16 cellular contexts compared by ENCODE assay signal in genomic region chr21:31798842-31799691, GRCh38.
DNase-seq lines count a peak whose midpoint lies in the region; ATAC-seq and TF ChIP-seq lines count a peak whose summit lies in the region.
"Had no signal": no experiment of that assay in that cellular context is flagged by ENCODE, and none has a peak within 500 bp of the region (broad histone marks: within the 10 kb centered on the region; RNA-seq: fewer than 3 reads in every experiment).

No MANE protein-coding gene starts in this region.

- H3K4me1 Mint-ChIP-seq in brain = peaks cover 39% of the 10 kb centered on the region
- peaks cover 47% of the 10 kb centered on the region for H3K4me1 Mint-ChIP-seq in type B pancreatic cell (ENCODE audit: unreplicated experiment)

- DNase-seq in NCI-H748 (lab: John Stamatoyannopoulos, UW; ENCODE audit: unreplicated experiment) = peak; percentile 27
- DNase-seq in NCI-H748 treated with DMSO at 0.1 percent for 48 hours (lab: John Stamatoyannopoulos, UW) = no peak
- DNase-seq in left lobe of liver (ENCODE audit: low spot score) = peak; percentile 7
- DNase-seq in type B pancreatic cell (ENCODE audit: extremely low spot score, unreplicated experiment) = no peak
- no peak for DNase-seq in G401 (ENCODE audit: low spot score)
- DNase-seq in WERI-Rb-1 = no peak
- DNase-seq in activated CD4-positive, alpha-beta T cell treated with anti-CD3 and anti-CD28 coated beads for 1 hour = no peak
- DNase-seq: COR-L47; HCEC 1CT; KBM-7; left cardiac atrium; SHP77; stimulated activated naive B cell treated with anti-CD40 and anti-IgM and Interleukin-4, amounts not matched to agents 10 μg/mL and 1 μg/mL and 100 μg/mL, for 72 hours had no signal

- in situ Hi-C loops in G401 (cut with HindIII; ENCODE audit: low sequenced_read_pairs) = no loop called here

- no peaks in the 10 kb centered on the region for H3K36me3 Mint-ChIP-seq in brain
- no peaks in the 10 kb centered on the region for H3K36me3 Mint-ChIP-seq in type B pancreatic cell
- H3K36me3 Mint-ChIP-seq: stimulated activated naive B cell treated with anti-CD40 and anti-IgM and Interleukin-4, amounts not matched to agents 10 μg/mL and 1 μg/mL and 100 μg/mL, for 72 hours had no signal

- H3K4me3 Mint-ChIP-seq in brain = peak overlapping the region in 1 of 5 experiments; percentile 15
- H3K4me3 Mint-ChIP-seq in type B pancreatic cell = peak overlapping the region; percentile 8
- H3K4me3 Mint-ChIP-seq: dendritic cell treated with granulocyte-macrophage colony-stimulating factor and Interleukin-4, amounts not matched to agents 40 ng/mL and 50 ng/mL, for 4 days; stimulated activated naive B cell treated with anti-CD40 and anti-IgM and Interleukin-4, amounts not matched to agents 10 μg/mL and 1 μg/mL and 100 μg/mL, for 72 hours; T-helper 1 cell treated with Interleukin-12 subunit alpha and Interleukin-12 subunit beta and Interleukin-4 antibody, amounts not matched to agents 30 μg/mL and 1 μg/mL, for 36 hours had no signal

- H3K27ac Mint-ChIP-seq in brain (peak overlapping the region in 4 of 5 experiments; percentile 4 to 72 (median 30)), type B pancreatic cell (no peak overlapping the region)
- H3K27ac Mint-ChIP-seq: dendritic cell treated with granulocyte-macrophage colony-stimulating factor and Interleukin-4, amounts not matched to agents 40 ng/mL and 50 ng/mL, for 4 days; stimulated activated naive B cell treated with anti-CD40 and anti-IgM and Interleukin-4, amounts not matched to agents 10 μg/mL and 1 μg/mL and 100 μg/mL, for 72 hours; T-helper 1 cell treated with Interleukin-12 subunit alpha and Interleukin-12 subunit beta and Interleukin-4 antibody, amounts not matched to agents 30 μg/mL and 1 μg/mL, for 36 hours had no signal

- H3K27ac ChIP-seq in WERI-Rb-1 = no peak overlapping the region

- no peaks in the 10 kb centered on the region for H3K9me3 Mint-ChIP-seq in brain
- no peaks in the 10 kb centered on the region for H3K9me3 Mint-ChIP-seq in type B pancreatic cell
- H3K9me3 Mint-ChIP-seq: dendritic cell treated with granulocyte-macrophage colony-stimulating factor and Interleukin-4, amounts not matched to agents 40 ng/mL and 50 ng/mL, for 4 days; stimulated activated naive B cell treated with anti-CD40 and anti-IgM and Interleukin-4, amounts not matched to agents 10 μg/mL and 1 μg/mL and 100 μg/mL, for 72 hours; T-helper 1 cell treated with Interleukin-12 subunit alpha and Interleukin-12 subunit beta and Interleukin-4 antibody, amounts not matched to agents 30 μg/mL and 1 μg/mL, for 36 hours had no signal

- TF ChIP-seq CTCF in brain (conservative IDR thresholded peaks at IDR 0.05) = no peak
- no peak for TF ChIP-seq CTCF in type B pancreatic cell (conservative IDR thresholded peaks at IDR 0.05)
- TF ChIP-seq CTCF in WERI-Rb-1 (IDR thresholded peaks at IDR 0.05; ENCODE audit: low read depth, low read length) = no peak

- H3K4me3 ChIP-seq in WERI-Rb-1 (ENCODE audit: low read depth, low read length) = no peak overlapping the region

- no peaks in the 10 kb centered on the region for H3K36me3 ChIP-seq in WERI-Rb-1

- ATAC-seq in left lobe of liver = no peak
- ATAC-seq: stimulated activated naive B cell treated with anti-CD40 and anti-IgM and Interleukin-4, amounts not matched to agents 10 μg/mL and 1 μg/mL and 100 μg/mL, for 72 hours had no signal

- H3K27me3 Mint-ChIP-seq in brain (peaks cover 7% of the 10 kb centered on the region), type B pancreatic cell (peaks cover 35% of the 10 kb centered on the region)

- H3K9me3 ChIP-seq in WERI-Rb-1 (ENCODE audit: severe bottlenecking) = no peaks in the 10 kb centered on the region

- no peaks in the 10 kb centered on the region for H3K27me3 ChIP-seq in WERI-Rb-1 (ENCODE audit: insufficient read depth, low read depth, severe bottlenecking)

Comparison
In these comparisons a context has a peak if more than half of its experiments do, and no peak if none do; other contexts are left out.
1. DNase-seq: peak in NCI-H748 (single experiment) and left lobe of liver (single experiment); none in NCI-H748 treated with DMSO at 0.1 percent for 48 hours (single experiment), type B pancreatic cell (single experiment), G401 (single experiment), WERI-Rb-1 (single experiment) and activated CD4-positive, alpha-beta T cell treated with anti-CD3 and anti-CD28 coated beads for 1 hour (single experiment).